1 cellular context compared by ENCODE assay signal in genomic region chr5:10736808-10737207, GRCh38.
TF ChIP-seq lines count a peak whose summit lies in the region.

No MANE protein-coding gene starts in this region.

TF ChIP-seq in HepG2, 621 proteins besides CTCF, POLR2A, EP300 and RAD21 (continued from another document):
- TF ChIP-seq, protein P1, sequence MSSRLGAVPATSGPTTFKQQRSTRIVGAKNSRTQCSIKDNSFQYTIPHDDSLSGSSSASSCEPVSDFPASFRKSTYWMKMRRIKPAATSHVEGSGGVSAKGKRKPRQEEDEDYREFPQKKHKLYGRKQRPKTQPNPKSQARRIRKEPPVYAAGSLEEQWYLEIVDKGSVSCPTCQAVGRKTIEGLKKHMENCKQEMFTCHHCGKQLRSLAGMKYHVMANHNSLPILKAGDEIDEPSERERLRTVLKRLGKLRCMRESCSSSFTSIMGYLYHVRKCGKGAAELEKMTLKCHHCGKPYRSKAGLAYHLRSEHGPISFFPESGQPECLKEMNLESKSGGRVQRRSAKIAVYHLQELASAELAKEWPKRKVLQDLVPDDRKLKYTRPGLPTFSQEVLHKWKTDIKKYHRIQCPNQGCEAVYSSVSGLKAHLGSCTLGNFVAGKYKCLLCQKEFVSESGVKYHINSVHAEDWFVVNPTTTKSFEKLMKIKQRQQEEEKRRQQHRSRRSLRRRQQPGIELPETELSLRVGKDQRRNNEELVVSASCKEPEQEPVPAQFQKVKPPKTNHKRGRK (CRISPR knock-in tag; IDR thresholded peaks at IDR 0.05): no peak
